In genomic region chr4:100609810-100610209, GRCh38 we compare ENCODE assay signal across 19 cellular contexts.
DNase-seq lines count a peak whose midpoint lies in the region; ATAC-seq, FAIRE-seq and TF ChIP-seq lines count a peak whose summit lies in the region.
"Had no signal": no experiment of that assay in that cellular context is flagged by ENCODE, and none has a peak within 500 bp of the region (broad histone marks: within the 10 kb centered on the region; RNA-seq: fewer than 3 reads in every experiment).

No MANE protein-coding gene starts in this region.

- TF ChIP-seq POLR2A in GM12878 (IDR thresholded peaks at IDR 0.05; ENCODE audit: low read depth, low read length): no peak

- no peak for TF ChIP-seq CTCF in GM12878 (IDR thresholded peaks at IDR 0.05 in 2 of 3, conservative IDR thresholded peaks at IDR 0.05 in 1 of 3; ENCODE audit: control insufficient read depth in 2 of 3, extremely low read depth in 1 of 3, insufficient read depth in 1 of 3, low read depth in 3 of 3, low read length in 3 of 3)

- no peaks in the 10 kb centered on the region for H3K79me2 ChIP-seq in GM12878 (ENCODE audit: control insufficient read depth, insufficient read depth, low read length)

- SMC1A ChIA-PET in GM12878 (lab: Charles Lee; ENCODE audit: uncharacterized antibody, unreplicated experiment): no interaction called here

- RAD21 ChIA-PET in GM12878 (lab: Charles Lee; ENCODE audit: unreplicated experiment): no interaction called here

- DNase-seq in GM12878 (ENCODE audit: low read depth, low spot score): no peak
- DNase-seq in OCI-M1 (lab: John Stamatoyannopoulos, UW): no peak
- DNase-seq in GDM1 (lab: John Stamatoyannopoulos, UW): no peak
- DNase-seq in DMS79 (lab: John Stamatoyannopoulos, UW): no peak
- DNase-seq: H9, KBM-7, MV-4-11, NCI-H187 treated with DMSO at 0.1 percent for 48 hours, NCI-H2227 treated with DMSO at 0.1 percent for 48 hours, NCI-H524, PC-9, SJCRH30, T-helper 2 cell had no signal

- intact Hi-C loops in GM12878 (cut with micrococcal nuclease; ENCODE audit: unreplicated experiment): no loop called here

- ATAC-seq in GM18520 (IDR thresholded peaks at IDR 0.05; ENCODE audit: unreplicated experiment) (peak; percentile 59), GM21529 (IDR thresholded peaks at IDR 0.05; ENCODE audit: unreplicated experiment) (peak; percentile 79), HG03159 (IDR thresholded peaks at IDR 0.05; ENCODE audit: unreplicated experiment) (peak; percentile 50), GM12878 (peak; percentile 59)
- ATAC-seq: HepG2 had no signal

- H3K27me3 ChIP-seq in GM12878 (replicated peaks in 1 of 2; ENCODE audit: control insufficient read depth in 2 of 2, insufficient read depth in 2 of 2, low read length in 1 of 2): no peaks in the 10 kb centered on the region
- H3K27me3 ChIP-seq: SJCRH30 had no signal

- no TSS peak for BruUV-seq in GM12878 (replicated peaks; lab: Mats Ljungman, UMichigan)

- FAIRE-seq in GM12878 (lab: Jason Lieb, UNC): no peak
- FAIRE-seq: G401.6, GM12891, HepG2 had no signal

- CTCF ChIA-PET in GM12878 (lab: Yijun Ruan, JAX): no interaction called here

- H3K4me3 ChIP-seq in GM12878: no peak overlapping the region
- H3K4me3 ChIP-seq: PC-9, SJCRH30 had no signal

- 0% methylated on average over 1 of the region's 1 CpG for WGBS in GM12878 (ENCODE audit: insufficient coverage, insufficient replicate concordance, low lambda C conversion rate, missing lambda C conversion rate)

- POLR2A ChIA-PET in GM12878 (lab: Charles Lee): no interaction called here

- H2AFZ ChIP-seq in GM12878 (ENCODE audit: control insufficient read depth, low read depth, low read length): no peak overlapping the region
- H2AFZ ChIP-seq: PC-9 had no signal

- H3K9me3 ChIP-seq in GM12878 (replicated peaks; ENCODE audit: control insufficient read depth, insufficient read depth, low read length): no peaks in the 10 kb centered on the region
- H3K9me3 ChIP-seq: SJCRH30 had no signal

- in situ Hi-C loops in GM12878 (cut with MboI): no loop called here

- H3K4me2 ChIP-seq in GM12878 (ENCODE audit: control insufficient read depth, insufficient read depth): no peak overlapping the region
- H3K4me2 ChIP-seq: PC-9 had no signal

- no peak for TF ChIP-seq RAD21 in GM12878 (IDR thresholded peaks at IDR 0.05; ENCODE audit: insufficient read depth, low read depth, low read length)

- no peak overlapping the region for H3K9ac ChIP-seq in GM12878 (ENCODE audit: control insufficient read depth, insufficient read depth, low read length)

- H3K36me3 ChIP-seq in GM12878 (ENCODE audit: control insufficient read depth in 2 of 2, insufficient read depth in 2 of 2, low read length in 1 of 2): no peaks in the 10 kb centered on the region
- H3K36me3 ChIP-seq: SJCRH30 had no signal

- H3K4me1 ChIP-seq in GM12878 (ENCODE audit: control insufficient read depth, insufficient read depth, low read length): no peaks in the 10 kb centered on the region
- H3K4me1 ChIP-seq: SJCRH30 had no signal

- H4K20me1 ChIP-seq in GM12878 (ENCODE audit: control insufficient read depth, insufficient read depth): no peaks in the 10 kb centered on the region

- no peak for TF ChIP-seq EP300 in GM12878 (IDR thresholded peaks at IDR 0.05; ENCODE audit: borderline replicate concordance in 1 of 2, control insufficient read depth in 1 of 2, low read depth in 2 of 2, low read length in 2 of 2)

- no peak overlapping the region for H3K27ac ChIP-seq in GM12878 (ENCODE audit: control insufficient read depth, insufficient read depth)
- H3K27ac ChIP-seq: PC-9, SJCRH30 had no signal

TF ChIP-seq in GM12878, 131 proteins besides CTCF, POLR2A, EP300 and RAD21:
- TF ChIP-seq LARP7 (IDR thresholded peaks at IDR 0.05) (no peak), ATF7 (IDR thresholded peaks at IDR 0.05; ENCODE audit: low read depth) (peak; percentile 47; the same call in 1 of the 2 replicates), RFX5 (IDR thresholded peaks at IDR 0.05; ENCODE audit: low read depth, low read length) (no peak), MTA2 (IDR thresholded peaks at IDR 0.05; ENCODE audit: low read depth) (peak; percentile 83), SUPT20H (IDR thresholded peaks at IDR 0.05; ENCODE audit: borderline replicate concordance, control insufficient read depth, low read depth, low read length) (no peak), HDGF (IDR thresholded peaks at IDR 0.05) (no peak), NRF1 (conservative IDR thresholded peaks at IDR 0.05; ENCODE audit: low read depth, low read length) (no peak), PAX5 (IDR thresholded peaks at IDR 0.05; ENCODE audit: borderline replicate concordance, low read depth, low read length) (no peak), MEF2B (IDR thresholded peaks at IDR 0.05; ENCODE audit: partially characterized antibody, poor library complexity, severe bottlenecking) (peak; percentile 62), IRF3 (IDR thresholded peaks at IDR 0.05) (no peak), NR2C1 (IDR thresholded peaks at IDR 0.05) (no peak)
